Comparison of ENCODE assay signal across 9 cellular contexts in the genomic region with DNA sequence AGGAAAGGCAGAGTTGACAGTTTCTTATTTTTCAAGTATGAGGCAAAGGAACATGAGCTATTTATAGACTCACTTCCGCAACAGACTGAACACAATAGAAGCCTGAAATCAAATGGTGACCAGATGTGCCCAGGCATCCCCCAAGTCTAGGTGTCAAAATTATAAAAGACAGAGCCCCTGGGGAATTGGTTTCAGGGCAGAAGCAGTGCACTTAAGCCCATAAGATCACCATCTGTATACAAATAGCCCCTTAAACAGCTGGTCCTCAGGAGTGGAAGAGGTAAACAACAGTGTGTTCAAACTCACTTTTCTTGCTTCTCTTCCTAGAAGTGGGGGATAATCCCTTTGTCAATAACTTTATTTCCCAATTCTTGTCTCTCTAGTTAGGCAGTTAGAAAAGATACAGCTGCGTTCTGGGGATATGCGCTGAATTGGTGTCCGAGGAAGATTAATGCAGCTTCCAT. TPM values are rescaled to one million over a fixed set of nuclear protein-coding genes. Genes with fewer than 3 reads are reported as not detected.
DNase-seq lines count a peak whose midpoint lies in the region; ATAC-seq, FAIRE-seq and TF ChIP-seq lines count a peak whose summit lies in the region.
"Had no signal": no experiment of that assay in that cellular context is flagged by ENCODE, and none has a peak within 500 bp of the region (broad histone marks: within the 10 kb centered on the region; RNA-seq: fewer than 3 reads in every experiment).

No MANE protein-coding gene starts in this region.

- H3K4me2 ChIP-seq in K562 (ENCODE audit: insufficient read depth, low read length) = peak overlapping the region; percentile 28

- peak overlapping the region; percentile 66 for H2AFZ ChIP-seq in K562 (ENCODE audit: low read depth, low read length)

- H3K27ac ChIP-seq in K562 (ENCODE audit: extremely low read depth, low read depth, low read length) (peak overlapping the region; percentile 39; the same call in 1 of the 3 replicates), psoas muscle (peak overlapping the region; percentile 21)

- DNase-seq in GM13977 (ENCODE audit: low spot score) (peak; percentile 31), LHCN-M2 (ENCODE audit: low read depth) (peak; percentile 29), K562 (ENCODE audit: extremely low read depth in 1 of 4, low spot score in 3 of 4) (no peak), psoas muscle (no peak), globus pallidus (ENCODE audit: low spot score) (no peak), NCI-H1417 treated with DMSO at 0.1 percent for 48 hours (lab: John Stamatoyannopoulos, UW) (no peak)
- DNase-seq: activated CD8-positive, alpha-beta memory T cell treated with anti-CD3 and anti-CD28 coated beads, Interleukin-2, amount 50 U/mL, for 48 hours had no signal

- TF ChIP-seq CTCF in GM13977 (IDR thresholded peaks at IDR 0.05; ENCODE audit: extremely low read depth, insufficient read depth, missing control alignments) (no peak), K562 (IDR thresholded peaks at IDR 0.05 in 2 of 3, conservative IDR thresholded peaks at IDR 0.05 in 1 of 3; ENCODE audit: insufficient read depth in 2 of 3, low read depth in 1 of 3, low read length in 3 of 3) (no peak), psoas muscle (IDR thresholded peaks at IDR 0.05) (no peak)

- no peaks in the 10 kb centered on the region for H4K20me1 ChIP-seq in K562 (replicated peaks; ENCODE audit: control insufficient read depth, insufficient read depth, low read length)

- no peak for TF ChIP-seq POLR2A in K562 (conservative IDR thresholded peaks at IDR 0.05)

- no peak for TF ChIP-seq RAD21 in K562 (CRISPR knock-in tag; conservative IDR thresholded peaks at IDR 0.05 in 1 of 2, IDR thresholded peaks at IDR 0.05 in 1 of 2)

- POLR2A ChIA-PET in K562 (lab: Yijun Ruan, JAX) = interaction anchor here (0.6 to 4.1 kb wide), 4 partner anchors 11 to 161 kb away, joined by 3 to 16 read pairs (median 3); no protein-coding TSS in a partner anchor

- no peaks in the 10 kb centered on the region for H3K79me2 ChIP-seq in K562 (ENCODE audit: control insufficient read depth, insufficient read depth, low read length)

- CTCF ChIA-PET in K562 (lab: Yijun Ruan, JAX; ENCODE audit: low intra/inter-chr PET ratio) = interaction anchor here (0.6 kb wide), 1 partner anchor 37 kb away, joined by 3 read pairs; no protein-coding TSS in a partner anchor

- H3K9me3 ChIP-seq in K562 (replicated peaks; ENCODE audit: control insufficient read depth, insufficient read depth, low read depth, low read length) (no peaks in the 10 kb centered on the region), psoas muscle (no peaks in the 10 kb centered on the region)

- no peaks in the 10 kb centered on the region for H3K36me3 ChIP-seq in K562 (ENCODE audit: control insufficient read depth, insufficient read depth, low read length)
- H3K36me3 ChIP-seq in psoas muscle (ENCODE audit: insufficient read depth in 1 of 2, low read depth in 1 of 2) = no peaks in the 10 kb centered on the region

- FAIRE-seq in K562 (lab: Jason Lieb, UNC) = no peak

- TF ChIP-seq EP300 in K562 (IDR thresholded peaks at IDR 0.05; ENCODE audit: low read length) = no peak

- no peaks in the 10 kb centered on the region for H3K9me1 ChIP-seq in K562 (ENCODE audit: control insufficient read depth, insufficient read depth, low read length)

- ATAC-seq in K562 (no peak; the same call in 2 of the 3 replicates), psoas muscle (peak in 2 of 4 donors; percentile 56 to 64), GM21529 (IDR thresholded peaks at IDR 0.05; ENCODE audit: unreplicated experiment) (no peak), HG02885 (IDR thresholded peaks at IDR 0.05; ENCODE audit: poor library complexity, unreplicated experiment) (no peak)

- H3K27me3 ChIP-seq in K562 (ENCODE audit: control insufficient read depth in 2 of 2, insufficient read depth in 2 of 2, low read length in 2 of 2) (no peaks in the 10 kb centered on the region), psoas muscle (ENCODE audit: insufficient read depth in 3 of 3, low read length in 2 of 3) (no peaks in the 10 kb centered on the region)

- H3K4me1 ChIP-seq in K562 (replicated peaks in 1 of 2; ENCODE audit: control insufficient read depth in 2 of 2, insufficient read depth in 2 of 2, low read length in 2 of 2) (peaks cover 4 to 26% of the 10 kb centered on the region in 2 experiments; a peak in 3 of 5 replicates), psoas muscle (peaks cover 30% of the 10 kb centered on the region)

- H3K9ac ChIP-seq in K562 (ENCODE audit: insufficient read depth in 1 of 2, low read depth in 2 of 2, low read length in 2 of 2) = peak overlapping the region in 1 of 2 experiments; percentile 20; a peak in 1 of 4 replicates

- BruUV-seq in K562 (replicated peaks; lab: Mats Ljungman, UMichigan) = no TSS peak

- in situ Hi-C loops in GM13977 (cut with MboI; ENCODE audit: low pct_unique_long_range_greater_than_20kb, low sequenced_read_pairs, unreplicated experiment) = no loop called here
- in situ Hi-C loops in K562 (cut with MboI) = no loop called here

- H3K4me3 ChIP-seq in K562 = no peak overlapping the region
- H3K4me3 ChIP-seq in psoas muscle = no peak overlapping the region

- intact Hi-C loops in K562 (cut with micrococcal nuclease) (no loop called here), psoas muscle (cut with DNase I) (no loop called here)

- 31% methylated on average over 4 of the region's 4 CpGs for WGBS in K562 (ENCODE audit: insufficient coverage, low coverage, missing lambda C conversion rate)
- 39 to 47% (median 46%) methylated on average over 4 of the region's 4 CpGs for WGBS in psoas muscle, 3 donors

RNA-seq across cellular contexts. Expression of gene STARD9, which starts 29.9 kb away (rescaled TPM):
- total RNA-seq in LHCN-M2 (2014; rRNA removed) (3.9 and 4.8 TPM in 2 replicates), K562 (2014; rRNA removed) (2.5 and 3.5 TPM in 2 replicates), K562 (2014; rRNA removed; fragmentation: Illumina TruSeq; extraction: Trizol) (3.7 and 3.9 TPM in 2 replicates), K562 (2015; rRNA removed; fragmentation: Illumina TruSeq; extraction: Trizol) (3.0 and 3.7 TPM in 2 replicates), K562 (2021) (3.9 and 6.0 TPM in 2 replicates), psoas muscle (1 to 10 TPM; 1.6 to 4.1 (median 2.0) TPM)
- 1.7 TPM for polyA plus RNA-seq in LHCN-M2 (2012)
- total RNA-seq in K562 (2011; cell fraction: chromatin; rRNA removed; ENCODE audit: low replicate concordance) = 83.3 and 91.0 TPM in 2 replicates
- 31.4 and 33.6 TPM in 2 replicates for total RNA-seq in K562 (2011; cell fraction: nucleolus; rRNA removed)
- total RNA-seq in K562 (2011; cell fraction: nucleoplasm; rRNA removed) = 43.4 and 46.9 TPM in 2 replicates
- polyA plus RNA-seq in K562 (2011; rRNA removed) (3.9 and 5.0 TPM in 2 replicates), K562 (2014; fragmentation: Illumina TruSeq; extraction: Trizol) (3.7 and 3.8 TPM in 2 replicates), K562 (2014; fragmentation: Nextera tagmentation; extraction: Ambion mirVana) (under 1 TPM; 0.45 to 0.71 TPM), K562 (2014; rRNA removed) (3.6 and 4.8 TPM in 2 replicates), psoas muscle (1 to 10 TPM in 2 of 3 donors, under 1 TPM in 1; 0.65 to 1.7 (median 1.3) TPM)
- 2.4 and 2.6 TPM in 2 replicates for polyA plus RNA-seq in K562 (2011; cell fraction: cytosol; rRNA removed)
- 22.8 and 29.8 TPM in 2 replicates for polyA plus RNA-seq in K562 (2011; cell fraction: nucleus; rRNA removed)
- polyA plus RNA-seq in K562 (2012) = 1.8 and 4.2 TPM in 2 replicates
- 7.9 and 8.6 TPM in 2 replicates for polyA minus RNA-seq in K562 (2011; rRNA and poly(A)+ RNA removed)
- 2.5 TPM in 2 replicates for polyA minus RNA-seq in K562 (2011; cell fraction: cytosol; rRNA and poly(A)+ RNA removed)
- polyA minus RNA-seq in K562 (2011; cell fraction: nucleus; rRNA and poly(A)+ RNA removed) = 11.8 and 15.1 TPM in 2 replicates

RNA-seq across cellular contexts. Expression of gene HAUS2, which starts 56.7 kb away (rescaled TPM):
- total RNA-seq in LHCN-M2 (2014; rRNA removed) (55.5 and 65.8 TPM in 2 replicates), K562 (2014; rRNA removed) (30.6 and 37.0 TPM in 2 replicates), K562 (2014; rRNA removed; fragmentation: Illumina TruSeq; extraction: Trizol) (58.6 and 67.7 TPM in 2 replicates), K562 (2015; rRNA removed; fragmentation: Illumina TruSeq; extraction: Trizol) (48.8 and 54.1 TPM in 2 replicates), K562 (2021) (43.3 and 48.9 TPM in 2 replicates), psoas muscle (10 to 100 TPM in 3 of 4 donors, 1 to 10 TPM in 1; 9.8 to 16.3 (median 12.3) TPM)
- polyA plus RNA-seq in LHCN-M2 (2012) = 15.7 TPM
- 17.7 and 33.3 TPM in 2 replicates for total RNA-seq in K562 (2011; cell fraction: chromatin; rRNA removed; ENCODE audit: low replicate concordance)
- total RNA-seq in K562 (2011; cell fraction: nucleolus; rRNA removed) = 12.5 and 13.2 TPM in 2 replicates
- total RNA-seq in K562 (2011; cell fraction: nucleoplasm; rRNA removed) = 19.1 and 35.8 TPM in 2 replicates
- polyA plus RNA-seq in K562 (2011; rRNA removed) (43.3 and 64.9 TPM in 2 replicates), K562 (2014; fragmentation: Illumina TruSeq; extraction: Trizol) (49.7 and 60.8 TPM in 2 replicates), K562 (2014; fragmentation: Nextera tagmentation; extraction: Ambion mirVana) (10 to 100 TPM; 51.6 to 57.8 TPM), K562 (2014; rRNA removed) (42.8 and 47.7 TPM in 2 replicates), psoas muscle (10 to 100 TPM in 1 of 3 donors, 1 to 10 TPM in 2; 9.1 to 17.3 (median 9.2) TPM)
- polyA plus RNA-seq in K562 (2011; cell fraction: cytosol; rRNA removed) = 14.2 and 23.3 TPM in 2 replicates
- polyA plus RNA-seq in K562 (2011; cell fraction: nucleus; rRNA removed) = 8.9 and 9.2 TPM in 2 replicates
- 25.3 and 44.8 TPM in 2 replicates for polyA plus RNA-seq in K562 (2012)
- polyA minus RNA-seq in K562 (2011; rRNA and poly(A)+ RNA removed) = 36.0 and 41.6 TPM in 2 replicates
- 9.2 and 21.6 TPM in 2 replicates for polyA minus RNA-seq in K562 (2011; cell fraction: cytosol; rRNA and poly(A)+ RNA removed)
- 5.8 and 8.3 TPM in 2 replicates for polyA minus RNA-seq in K562 (2011; cell fraction: nucleus; rRNA and poly(A)+ RNA removed)

RNA-seq across cellular contexts. Expression of gene LRRC57, which starts 56.7 kb away (rescaled TPM):
- total RNA-seq in LHCN-M2 (2014; rRNA removed) (9.0 and 12.6 TPM in 2 replicates), K562 (2014; rRNA removed) (7.9 and 9.8 TPM in 2 replicates), K562 (2014; rRNA removed; fragmentation: Illumina TruSeq; extraction: Trizol) (19.1 and 19.7 TPM in 2 replicates), K562 (2015; rRNA removed; fragmentation: Illumina TruSeq; extraction: Trizol) (15.4 and 16.1 TPM in 2 replicates), K562 (2021) (18.9 and 20.4 TPM in 2 replicates), psoas muscle (10 to 100 TPM in 3 of 4 donors, 1 to 10 TPM in 1; 6.8 to 16.3 (median 10.8) TPM)
- 7.7 TPM for polyA plus RNA-seq in LHCN-M2 (2012)
- 13.6 and 19.2 TPM in 2 replicates for total RNA-seq in K562 (2011; cell fraction: chromatin; rRNA removed; ENCODE audit: low replicate concordance)
- total RNA-seq in K562 (2011; cell fraction: nucleolus; rRNA removed) = 6.5 and 6.7 TPM in 2 replicates
- 13.9 and 23.0 TPM in 2 replicates for total RNA-seq in K562 (2011; cell fraction: nucleoplasm; rRNA removed)
- polyA plus RNA-seq in K562 (2011; rRNA removed) (14.0 and 14.8 TPM in 2 replicates), K562 (2014; fragmentation: Illumina TruSeq; extraction: Trizol) (17.0 and 17.9 TPM in 2 replicates), K562 (2014; fragmentation: Nextera tagmentation; extraction: Ambion mirVana) (1 to 10 TPM; 3.9 to 7.2 TPM), K562 (2014; rRNA removed) (9.5 and 10.8 TPM in 2 replicates), psoas muscle (1 to 10 TPM; 3.7 to 8.3 (median 5.0) TPM)
- 9.5 and 14.7 TPM in 2 replicates for polyA plus RNA-seq in K562 (2011; cell fraction: cytosol; rRNA removed)
- polyA plus RNA-seq in K562 (2011; cell fraction: nucleus; rRNA removed) = 6.4 and 7.7 TPM in 2 replicates
- polyA plus RNA-seq in K562 (2012) = 10.3 and 17.1 TPM in 2 replicates
- 17.0 and 25.0 TPM in 2 replicates for polyA minus RNA-seq in K562 (2011; rRNA and poly(A)+ RNA removed)
- polyA minus RNA-seq in K562 (2011; cell fraction: cytosol; rRNA and poly(A)+ RNA removed) = 5.6 and 7.8 TPM in 2 replicates
- 4.4 and 7.0 TPM in 2 replicates for polyA minus RNA-seq in K562 (2011; cell fraction: nucleus; rRNA and poly(A)+ RNA removed)

Comparison
In these comparisons a context has a peak if more than half of its experiments do, and no peak if none do; other contexts are left out.
1. DNase-seq: peak in GM13977 (single experiment) and LHCN-M2 (single experiment); none in K562 (0 of 4), psoas muscle (0 of 2), globus pallidus (single experiment) and NCI-H1417 treated with DMSO at 0.1 percent for 48 hours (single experiment).